In genomic region chr11:507727-508515, GRCh38 we compare ENCODE assay signal across 8 cellular contexts. TPM values are rescaled to one million over a fixed set of nuclear protein-coding genes. Genes with fewer than 3 reads are reported as not detected.
A peak's percentile ranks its signal among the peaks of the same experiment; 100 is the strongest.
DNase-seq lines count a peak whose midpoint lies in the region; ATAC-seq and TF ChIP-seq lines count a peak whose summit lies in the region.

No MANE protein-coding gene starts in this region.

- H3K4me3 ChIP-seq in BLaER1 (peak overlapping the region; percentile 83), NB4 (ENCODE audit: low read depth, low read length) (peak overlapping the region; percentile 43), ectodermal cell (ENCODE audit: insufficient read depth, low read depth, low read length) (peak overlapping the region; percentile 64)

- peaks cover 22% of the 10 kb centered on the region for H3K36me3 ChIP-seq in BLaER1
- H3K36me3 ChIP-seq in ectodermal cell (ENCODE audit: control insufficient read depth, insufficient read depth, low read length): no peaks in the 10 kb centered on the region

- H3K4me2 ChIP-seq in BLaER1: peak overlapping the region; percentile 97

- WGBS in ectodermal cell, 2 experiments: 40% methylated on average over 45 of the region's 45 CpGs

- H3K27me3 ChIP-seq in BLaER1: peaks cover 31% of the 10 kb centered on the region
- peaks cover 10% of the 10 kb centered on the region for H3K27me3 ChIP-seq in ectodermal cell (ENCODE audit: control insufficient read depth, insufficient read depth, low read length, poor library complexity, severe bottlenecking)

- DNase-seq in NB4 (ENCODE audit: low read depth) (no peak), UCSD-AML1 (lab: John Stamatoyannopoulos, UW; ENCODE audit: unreplicated experiment) (no peak), RPMI8226 (no peak), NCI-H2029 (lab: John Stamatoyannopoulos, UW) (no peak)

- TF ChIP-seq CTCF in NB4 (IDR thresholded peaks at IDR 0.05; ENCODE audit: low read depth, low read length): no peak
- no peak for TF ChIP-seq CTCF in nephron (IDR thresholded peaks at IDR 0.05; ENCODE audit: unreplicated experiment in 3 of 3)

- ATAC-seq in GM21723 (IDR thresholded peaks at IDR 0.05; ENCODE audit: unreplicated experiment): no peak

- H3K27ac Mint-ChIP-seq in nephron: peak overlapping the region in 2 of 3 experiments; percentile 72 to 91

- peak overlapping the region; percentile 88 to 98 (median 96) for H3K4me3 Mint-ChIP-seq in nephron

- peak overlapping the region; percentile 89 for H3K27ac ChIP-seq in BLaER1
- peak overlapping the region; percentile 26 for H3K27ac ChIP-seq in ectodermal cell (ENCODE audit: insufficient read depth, low read depth, low read length, poor library complexity, severe bottlenecking)

- peaks cover 32% of the 10 kb centered on the region for H4K20me1 ChIP-seq in BLaER1

- H3K4me1 Mint-ChIP-seq in nephron: peaks cover 16% of the 10 kb centered on the region

- peaks cover 5% of the 10 kb centered on the region for H3K27me3 Mint-ChIP-seq in nephron (ENCODE audit: low read depth)

- no peak for TF ChIP-seq POLR2A in NB4 (IDR thresholded peaks at IDR 0.05; ENCODE audit: extremely low read depth, insufficient read length)

- peaks cover 20% of the 10 kb centered on the region for H3K36me3 Mint-ChIP-seq in nephron (ENCODE audit: low read depth)

- peaks cover 52% of the 10 kb centered on the region for H3K4me1 ChIP-seq in BLaER1
- H3K4me1 ChIP-seq in ectodermal cell (ENCODE audit: control insufficient read depth, insufficient read depth, low read length): peaks cover 11% of the 10 kb centered on the region

- peak overlapping the region; percentile 84 for H3K9ac ChIP-seq in BLaER1

- H3K9me3 ChIP-seq in BLaER1 (no peaks in the 10 kb centered on the region), ectodermal cell (ENCODE audit: control insufficient read depth, low read length) (no peaks in the 10 kb centered on the region)

- H3K9me3 Mint-ChIP-seq in nephron: no peaks in the 10 kb centered on the region

RNA-seq across cellular contexts. Expression of gene RNH1, which starts 0.9 kb away (rescaled TPM):
- polyA plus RNA-seq in ectodermal cell (2013, experiment 1 of 4): 43.5 TPM
- polyA plus RNA-seq in ectodermal cell (2013, experiment 2 of 4): 35.6 TPM
- polyA plus RNA-seq in ectodermal cell (2013, experiment 3 of 4): 31.6 TPM
- 36.7 TPM for polyA plus RNA-seq in ectodermal cell (2013, experiment 4 of 4)

RNA-seq across cellular contexts. Expression of gene HRAS, which starts 27.5 kb away (rescaled TPM):
- 58.3 TPM for polyA plus RNA-seq in ectodermal cell (2013, experiment 1 of 4)
- 47.5 TPM for polyA plus RNA-seq in ectodermal cell (2013, experiment 2 of 4)
- polyA plus RNA-seq in ectodermal cell (2013, experiment 3 of 4): 31.8 TPM
- 40.1 TPM for polyA plus RNA-seq in ectodermal cell (2013, experiment 4 of 4)

RNA-seq across cellular contexts. Expression of gene LRRC56, which starts 29.4 kb away (rescaled TPM):
- 1.7 TPM for polyA plus RNA-seq in ectodermal cell (2013, experiment 1 of 4)
- 1.8 TPM for polyA plus RNA-seq in ectodermal cell (2013, experiment 2 of 4)
- polyA plus RNA-seq in ectodermal cell (2013, experiment 3 of 4): 1.6 TPM
- 1.8 TPM for polyA plus RNA-seq in ectodermal cell (2013, experiment 4 of 4)

RNA-seq across cellular contexts. Expression of gene LMNTD2, which starts 52.6 kb away (rescaled TPM):
- 1.5 TPM for polyA plus RNA-seq in ectodermal cell (2013, experiment 1 of 4)
- 0.98 TPM for polyA plus RNA-seq in ectodermal cell (2013, experiment 2 of 4)
- 1.7 TPM for polyA plus RNA-seq in ectodermal cell (2013, experiment 3 of 4)
- 1.9 TPM for polyA plus RNA-seq in ectodermal cell (2013, experiment 4 of 4)

RNA-seq across cellular contexts. Expression of gene RASSF7, which starts 52.8 kb away (rescaled TPM):
- 10.0 TPM for polyA plus RNA-seq in ectodermal cell (2013, experiment 1 of 4)
- polyA plus RNA-seq in ectodermal cell (2013, experiment 2 of 4): 9.9 TPM
- 10.7 TPM for polyA plus RNA-seq in ectodermal cell (2013, experiment 3 of 4)
- polyA plus RNA-seq in ectodermal cell (2013, experiment 4 of 4): 11.4 TPM
